3 cellular contexts compared by ENCODE assay signal in genomic region chr20:38377838-38378237, GRCh38. TPM values are rescaled to one million over a fixed set of nuclear protein-coding genes. Genes with fewer than 3 reads are reported as not detected.
"Had no signal": no experiment of that assay in that cellular context is flagged by ENCODE, and none has a peak within 500 bp of the region (broad histone marks: within the 10 kb centered on the region; RNA-seq: fewer than 3 reads in every experiment).

No MANE protein-coding gene starts in this region.

RNA-seq across cellular contexts. Expression of gene LBP, which starts 31.6 kb away (rescaled TPM):
- total RNA-seq: LHCN-M2, MCF 10A, NCI-H460 had no signal
